19 cellular contexts compared by ENCODE assay signal in genomic region chr18:56107821-56108485, GRCh38.
A peak's percentile ranks its signal among the peaks of the same experiment; 100 is the strongest.
DNase-seq lines count a peak whose midpoint lies in the region; TF ChIP-seq lines count a peak whose summit lies in the region.
"Had no signal": no experiment of that assay in that cellular context is flagged by ENCODE, and none has a peak within 500 bp of the region (broad histone marks: within the 10 kb centered on the region; RNA-seq: fewer than 3 reads in every experiment).

No MANE protein-coding gene starts in this region.

- no peak overlapping the region for H3K4me3 ChIP-seq in Loucy (ENCODE audit: low read length, poor library complexity, severe bottlenecking)
- peak overlapping the region; percentile 74 for H3K4me3 ChIP-seq in adipocyte (ENCODE audit: low read length)
- H3K4me3 ChIP-seq in fibroblast of villous mesenchyme (ENCODE audit: low read depth, low read length): no peak overlapping the region
- H3K4me3 ChIP-seq in osteoblast (ENCODE audit: insufficient read depth, low read length): no peak overlapping the region

- H3K4me1 ChIP-seq in Loucy (ENCODE audit: insufficient read depth, low read length, poor library complexity, severe bottlenecking) (peaks cover 55% of the 10 kb centered on the region), adipocyte (ENCODE audit: control insufficient read depth, insufficient read depth, low read length) (peaks cover 32% of the 10 kb centered on the region), osteoblast (ENCODE audit: insufficient read depth, low read length) (peaks cover 18% of the 10 kb centered on the region)

- H3K27me3 ChIP-seq in Loucy (ENCODE audit: insufficient read depth, low read length, poor library complexity, severe bottlenecking): no peaks in the 10 kb centered on the region
- no peaks in the 10 kb centered on the region for H3K27me3 ChIP-seq in adipocyte (replicated peaks; ENCODE audit: control insufficient read depth, insufficient read depth, low read length)
- no peaks in the 10 kb centered on the region for H3K27me3 ChIP-seq in osteoblast (ENCODE audit: insufficient read depth, low read length)

- H3K9ac ChIP-seq in Loucy (ENCODE audit: low read depth, low read length, poor library complexity, severe bottlenecking) (peak overlapping the region; percentile 8), adipocyte (ENCODE audit: low read length) (peak overlapping the region; percentile 71)

- intact Hi-C loops in activated T-helper 1 cell treated with anti-CD3 and anti-CD28 coated beads, Interleukin-12 subunit alpha, Interleukin-12 subunit beta, Interleukin-2, Interleukin-4 antibody, amounts not matched to agents 30 ng/mL and 10 ng/mL and 1 ng/mL, durations not matched to agents 14 hours and 24 hours and 36 hours (cut with micrococcal nuclease): no loop called here

- H3K36me3 Mint-ChIP-seq in activated T-helper 1 cell treated with anti-CD3 and anti-CD28 coated beads, Interleukin-12 subunit alpha, Interleukin-12 subunit beta, Interleukin-2, Interleukin-4 antibody, amounts not matched to agents 30 ng/mL and 10 ng/mL and 1 ng/mL, durations not matched to agents 14 hours and 24 hours and 36 hours (ENCODE audit: low read depth): no peaks in the 10 kb centered on the region

- TF ChIP-seq CTCF in Loucy (conservative IDR thresholded peaks at IDR 0.05; ENCODE audit: low read length) (no peak), fibroblast of villous mesenchyme (IDR thresholded peaks at IDR 0.05; ENCODE audit: insufficient read depth, low read depth, low read length) (no peak), osteoblast (IDR thresholded peaks at IDR 0.05; ENCODE audit: extremely low read depth, low read depth, low read length) (no peak)

- DNase-seq in adipocyte (ENCODE audit: low read depth): no peak
- peak; percentile 51 for DNase-seq in fibroblast of villous mesenchyme (ENCODE audit: low read depth)
- DNase-seq in osteoblast (ENCODE audit: insufficient read length, low spot score, missing footprints): no peak
- no peak for DNase-seq in activated T-cell treated with anti-CD3 and anti-CD28 coated beads for 4 hours
- DNase-seq in SIG-M5 (lab: John Stamatoyannopoulos, UW): no peak
- DNase-seq in medulla oblongata (ENCODE audit: extremely low spot score): no peak
- no peak for DNase-seq in activated T-helper 1 cell treated with anti-CD3 and anti-CD28 coated beads, Interleukin-12 subunit alpha, Interleukin-12 subunit beta, Interleukin-2, Interleukin-4 antibody, amounts not matched to agents 30 ng/mL and 10 ng/mL and 1 ng/mL, durations not matched to agents 14 hours and 24 hours and 36 hours (ENCODE audit: low spot score)
- DNase-seq: CD4-positive, alpha-beta T cell; DMS53; Kasumi-1; NCI-H1105 treated with DMSO at 0.1 percent for 48 hours; NCI-H2029; NCI-H345; NCI-H69; NK-92 treated with Interleukin-12 subunit alpha and Interleukin-12 subunit beta, amount 100 ng/mL, for 24 hours; SW 1271 had no signal

- no peak overlapping the region for H2AFZ ChIP-seq in Loucy (ENCODE audit: low read length)
- H2AFZ ChIP-seq in osteoblast (ENCODE audit: low read length): no peak overlapping the region

- H3K4me3 Mint-ChIP-seq in activated T-helper 1 cell treated with anti-CD3 and anti-CD28 coated beads, Interleukin-12 subunit alpha, Interleukin-12 subunit beta, Interleukin-2, Interleukin-4 antibody, amounts not matched to agents 30 ng/mL and 10 ng/mL and 1 ng/mL, durations not matched to agents 14 hours and 24 hours and 36 hours: no peak overlapping the region
- H3K4me3 Mint-ChIP-seq: B cell; CD4-positive, alpha-beta T cell; IgD-negative memory B cell had no signal

- no peak overlapping the region for H3K27ac Mint-ChIP-seq in activated T-helper 1 cell treated with anti-CD3 and anti-CD28 coated beads, Interleukin-12 subunit alpha, Interleukin-12 subunit beta, Interleukin-2, Interleukin-4 antibody, amounts not matched to agents 30 ng/mL and 10 ng/mL and 1 ng/mL, durations not matched to agents 14 hours and 24 hours and 36 hours
- H3K27ac Mint-ChIP-seq: B cell; CD4-positive, alpha-beta T cell; IgD-negative memory B cell had no signal

- peaks cover 16% of the 10 kb centered on the region for H3K9me3 Mint-ChIP-seq in activated T-helper 1 cell treated with anti-CD3 and anti-CD28 coated beads, Interleukin-12 subunit alpha, Interleukin-12 subunit beta, Interleukin-2, Interleukin-4 antibody, amounts not matched to agents 30 ng/mL and 10 ng/mL and 1 ng/mL, durations not matched to agents 14 hours and 24 hours and 36 hours

- H3K79me2 ChIP-seq in Loucy (ENCODE audit: insufficient read depth, low read length) (no peaks in the 10 kb centered on the region), osteoblast (ENCODE audit: insufficient read depth, low read length) (no peaks in the 10 kb centered on the region)

- H3K9me3 ChIP-seq in Loucy (ENCODE audit: insufficient read depth, low read depth, low read length) (no peaks in the 10 kb centered on the region), adipocyte (ENCODE audit: control insufficient read depth, low read length) (peaks cover 15% of the 10 kb centered on the region), osteoblast (ENCODE audit: low read depth, low read length) (no peaks in the 10 kb centered on the region)

- H3F3A ChIP-seq in Loucy (ENCODE audit: low read depth): no peaks in the 10 kb centered on the region

- H4K20me1 ChIP-seq in Loucy (ENCODE audit: insufficient read depth, low read length, poor library complexity, severe bottlenecking) (no peaks in the 10 kb centered on the region), osteoblast (ENCODE audit: insufficient read depth, low read length) (no peaks in the 10 kb centered on the region)

- H3K27me3 Mint-ChIP-seq in activated T-helper 1 cell treated with anti-CD3 and anti-CD28 coated beads, Interleukin-12 subunit alpha, Interleukin-12 subunit beta, Interleukin-2, Interleukin-4 antibody, amounts not matched to agents 30 ng/mL and 10 ng/mL and 1 ng/mL, durations not matched to agents 14 hours and 24 hours and 36 hours (ENCODE audit: insufficient read depth): peaks cover 6% of the 10 kb centered on the region
- H3K27me3 Mint-ChIP-seq: B cell; CD4-positive, alpha-beta T cell had no signal

- peak overlapping the region; percentile 40 for H3K27ac ChIP-seq in osteoblast (ENCODE audit: low read depth, low read length)

- no peaks in the 10 kb centered on the region for H3K9me2 ChIP-seq in Loucy (replicated peaks; ENCODE audit: low read depth, low read length)

- H3K36me3 ChIP-seq in Loucy (ENCODE audit: insufficient read depth, low read length): no peaks in the 10 kb centered on the region
- no peaks in the 10 kb centered on the region for H3K36me3 ChIP-seq in adipocyte (ENCODE audit: control insufficient read depth, insufficient read depth, low read length, severe bottlenecking)
- H3K36me3 ChIP-seq in osteoblast (ENCODE audit: insufficient read depth, low read length): no peaks in the 10 kb centered on the region

- H3K4me2 ChIP-seq in Loucy (ENCODE audit: low read depth, low read length, poor library complexity, severe bottlenecking) (peak overlapping the region; percentile 39), osteoblast (ENCODE audit: insufficient read depth, low read length) (peak overlapping the region; percentile 60)

- H3K4me1 Mint-ChIP-seq in activated T-helper 1 cell treated with anti-CD3 and anti-CD28 coated beads, Interleukin-12 subunit alpha, Interleukin-12 subunit beta, Interleukin-2, Interleukin-4 antibody, amounts not matched to agents 30 ng/mL and 10 ng/mL and 1 ng/mL, durations not matched to agents 14 hours and 24 hours and 36 hours (ENCODE audit: low read depth): peaks cover 10% of the 10 kb centered on the region
